ENCODE assay signal across 21 cellular contexts in the genomic region with DNA sequence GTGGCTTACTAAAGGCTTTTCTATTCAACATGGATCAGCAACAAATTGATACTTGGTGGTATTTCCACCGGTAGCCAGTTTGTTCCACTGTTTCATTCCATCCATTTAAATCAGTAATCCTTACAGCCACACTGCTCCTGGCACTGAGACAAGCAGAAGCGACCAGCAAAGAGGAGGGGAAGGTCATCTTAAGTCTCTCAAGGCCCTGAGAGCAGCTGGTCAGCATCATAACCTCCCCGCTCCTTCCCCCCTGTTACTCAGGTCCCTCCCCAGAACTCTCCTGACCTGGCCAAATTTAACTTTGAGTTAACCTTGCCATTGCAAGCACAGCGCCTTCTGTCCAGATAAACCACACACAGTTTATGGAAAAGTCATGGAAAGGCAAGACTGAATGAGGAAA.
"Had no signal": no experiment of that assay in that cellular context is flagged by ENCODE, and none has a peak within 500 bp of the region (broad histone marks: within the 10 kb centered on the region; RNA-seq: fewer than 3 reads in every experiment).

No MANE protein-coding gene starts in this region.

- H3K36me3 ChIP-seq: left ventricle myocardium inferior, thoracic aorta, upper lobe of left lung, WERI-Rb-1 had no signal

- H3K27ac Mint-ChIP-seq: activated CD4-positive, alpha-beta T cell treated with anti-CD3 and anti-CD28 coated beads, Interleukin-2, amount 10 ng/mL, durations not matched to agents 7 days and 5 days; activated CD8-positive, alpha-beta memory T cell treated with anti-CD3 and anti-CD28 coated beads, Interleukin-2, amount 10 ng/mL, durations not matched to agents 7 days and 5 days; activated CD8-positive, alpha-beta T cell treated with anti-CD3 and anti-CD28 coated beads for 36 hours; activated naive CD4-positive, alpha-beta T cell treated with anti-CD3 and anti-CD28 coated beads, Interleukin-2, amount 10 ng/mL, durations not matched to agents 7 days and 5 days; effector memory CD8-positive, alpha-beta T cell had no signal

- H3K4me3 ChIP-seq: left ventricle myocardium inferior, thoracic aorta, upper lobe of left lung had no signal

- ATAC-seq: activated CD8-positive, alpha-beta memory T cell treated with anti-CD3 and anti-CD28 coated beads, Interleukin-2, amount 10 ng/mL, durations not matched to agents 7 days and 5 days; activated CD8-positive, alpha-beta T cell treated with anti-CD3 and anti-CD28 coated beads for 36 hours; effector memory CD8-positive, alpha-beta T cell; esophagus mucosa had no signal

- DNase-seq: activated CD4-positive, alpha-beta T cell treated with anti-CD3 and anti-CD28 coated beads, Interleukin-2, amount 10 ng/mL, durations not matched to agents 7 days and 5 days; activated CD4-positive, CD25-positive, alpha-beta regulatory T cell treated with anti-CD3 and anti-CD28 coated beads, Interleukin-2, amount 50 U/mL, for 72 hours; activated CD8-positive, alpha-beta memory T cell treated with anti-CD3 and anti-CD28 coated beads, Interleukin-2, amount 10 ng/mL, durations not matched to agents 7 days and 5 days; activated CD8-positive, alpha-beta T cell treated with anti-CD3 and anti-CD28 coated beads for 36 hours; activated effector memory CD4-positive, alpha-beta T cell treated with anti-CD3 and anti-CD28 coated beads, Interleukin-2, amount 50 U/mL, for 16 hours; activated naive CD4-positive, alpha-beta T cell treated with anti-CD3 and anti-CD28 coated beads, Interleukin-2, amount 10 ng/mL, durations not matched to agents 7 days and 5 days; activated T-cell treated with anti-CD3 and anti-CD28 coated beads for 4 hours; anterior cingulate cortex; caudate nucleus; effector memory CD8-positive, alpha-beta T cell; hippocampal formation; kidney glomerular epithelial cell; left ventricle myocardium inferior; stimulated activated CD4-positive, alpha-beta T cell treated with anti-CD3 and anti-CD28 coated beads, Interleukin-4, amount 100 ng/mL, for 24 hours; stimulated activated naive CD4-positive, alpha-beta T cell treated with Interleukin-2 at 50 U/mL for 16 hours; T-helper 1 cell; upper lobe of left lung; WERI-Rb-1 had no signal

- H3K27me3 ChIP-seq: upper lobe of left lung had no signal

- H3K27ac ChIP-seq: left ventricle myocardium inferior, thoracic aorta, upper lobe of left lung, WERI-Rb-1 had no signal

- H3K4me3 Mint-ChIP-seq: activated CD4-positive, alpha-beta T cell treated with anti-CD3 and anti-CD28 coated beads, Interleukin-2, amount 10 ng/mL, durations not matched to agents 7 days and 5 days; activated CD8-positive, alpha-beta memory T cell treated with anti-CD3 and anti-CD28 coated beads, Interleukin-2, amount 10 ng/mL, durations not matched to agents 7 days and 5 days; activated CD8-positive, alpha-beta T cell treated with anti-CD3 and anti-CD28 coated beads for 36 hours; activated naive CD4-positive, alpha-beta T cell treated with anti-CD3 and anti-CD28 coated beads, Interleukin-2, amount 10 ng/mL, durations not matched to agents 7 days and 5 days; brain; effector memory CD8-positive, alpha-beta T cell had no signal

- H3K9me3 ChIP-seq: thoracic aorta had no signal

- H3K27me3 Mint-ChIP-seq: activated CD8-positive, alpha-beta T cell treated with anti-CD3 and anti-CD28 coated beads for 36 hours; activated naive CD4-positive, alpha-beta T cell treated with anti-CD3 and anti-CD28 coated beads, Interleukin-2, amount 10 ng/mL, durations not matched to agents 7 days and 5 days; brain; effector memory CD8-positive, alpha-beta T cell had no signal
